ENCODE assay signal across 30 cellular contexts in genomic region chr1:18246543-18246942, GRCh38.
DNase-seq lines count a peak whose midpoint lies in the region; ATAC-seq and TF ChIP-seq lines count a peak whose summit lies in the region.
"Had no signal": no experiment of that assay in that cellular context is flagged by ENCODE, and none has a peak within 500 bp of the region (broad histone marks: within the 10 kb centered on the region; RNA-seq: fewer than 3 reads in every experiment).

No MANE protein-coding gene starts in this region.

- ATAC-seq in GM18502 (IDR thresholded peaks at IDR 0.05; ENCODE audit: poor library complexity, unreplicated experiment), result no peak
- ATAC-seq in HG03097 (IDR thresholded peaks at IDR 0.05; ENCODE audit: low FRiP score, unreplicated experiment), result no peak
- ATAC-seq: activated CD8-positive, alpha-beta memory T cell treated with anti-CD3 and anti-CD28 coated beads, Interleukin-2, amount 10 ng/mL, durations not matched to agents 7 days and 5 days; activated T-cell treated with anti-CD3 and anti-CD28 coated beads, Interleukin-2, amount 50 U/mL, for 72 hours; left lung had no signal

- no peak overlapping the region for H2AFZ ChIP-seq in neural progenitor cell (replicated peaks)
- H2AFZ ChIP-seq: hepatocyte had no signal

- H3K36me3 ChIP-seq in neural progenitor cell, result no peaks in the 10 kb centered on the region
- H3K36me3 ChIP-seq: colonic mucosa, left lung, SJCRH30 had no signal

- no peaks in the 10 kb centered on the region for H3K9me3 ChIP-seq in neural progenitor cell (ENCODE audit: low read depth)
- H3K9me3 ChIP-seq: colonic mucosa, SJCRH30 had no signal

- no peak overlapping the region for H3K4me2 ChIP-seq in neural progenitor cell
- H3K4me2 ChIP-seq: hepatocyte had no signal

- H3K4me3 ChIP-seq in neural progenitor cell, result no peak overlapping the region
- H3K4me3 ChIP-seq: colonic mucosa, hepatocyte, left lung, SJCRH30 had no signal

- no peaks in the 10 kb centered on the region for H3K27me3 ChIP-seq in neural progenitor cell
- H3K27me3 ChIP-seq: colonic mucosa had no signal

- H3K27me3 Mint-ChIP-seq in HFFc6 (ENCODE audit: insufficient read depth) (peaks cover 8% of the 10 kb centered on the region), neural progenitor cell (ENCODE audit: insufficient read depth, low read depth) (peaks cover 4% of the 10 kb centered on the region)
- H3K27me3 Mint-ChIP-seq: activated CD4-positive, alpha-beta T cell treated with anti-CD3 and anti-CD28 coated beads, Interleukin-2, amount 10 ng/mL, durations not matched to agents 24 days and 14 days; activated CD8-positive, alpha-beta memory T cell treated with anti-CD3 and anti-CD28 coated beads, Interleukin-2, amount 10 ng/mL, durations not matched to agents 7 days and 5 days had no signal

- H3K4me3 Mint-ChIP-seq in HFFc6 (no peak overlapping the region), neural progenitor cell (no peak overlapping the region)
- H3K4me3 Mint-ChIP-seq: activated CD4-positive, alpha-beta T cell treated with anti-CD3 and anti-CD28 coated beads, Interleukin-2, amount 10 ng/mL, durations not matched to agents 24 days and 14 days; activated CD8-positive, alpha-beta memory T cell treated with anti-CD3 and anti-CD28 coated beads, Interleukin-2, amount 10 ng/mL, durations not matched to agents 7 days and 5 days; activated naive CD4-positive, alpha-beta T cell treated with anti-CD3 and anti-CD28 coated beads, Interleukin-2, amount 10 ng/mL, durations not matched to agents 7 days and 5 days; activated T-cell treated with anti-CD3 and anti-CD28 coated beads, Interleukin-2, amount 50 U/mL, for 72 hours; CD8-positive, alpha-beta memory T cell had no signal

- H3K9ac ChIP-seq in neural progenitor cell, result no peak overlapping the region

- H3K27ac ChIP-seq in neural progenitor cell, result no peak overlapping the region
- H3K27ac ChIP-seq: colonic mucosa, hepatocyte, left lung, SJCRH30 had no signal

- H3K4me1 ChIP-seq in neural progenitor cell, result no peaks in the 10 kb centered on the region
- H3K4me1 ChIP-seq: colonic mucosa, left lung, SJCRH30 had no signal

- DNase-seq in DMS53 (lab: John Stamatoyannopoulos, UW) (peak; percentile 32), DMS53 treated with DMSO at 0.1 percent for 48 hours (lab: John Stamatoyannopoulos, UW; ENCODE audit: unreplicated experiment) (no peak), HFFc6 (no peak), RPMI8226 (peak; percentile 33), neural progenitor cell (ENCODE audit: low spot score) (no peak), T-helper 9 cell (no peak)
- DNase-seq: 8988T; activated CD4-positive, alpha-beta T cell treated with anti-CD3 and anti-CD28 coated beads, Interleukin-2, amount 10 ng/mL, durations not matched to agents 24 days and 14 days; activated CD8-positive, alpha-beta memory T cell treated with anti-CD3 and anti-CD28 coated beads, Interleukin-2, amount 10 ng/mL, durations not matched to agents 7 days and 5 days; activated naive CD4-positive, alpha-beta T cell treated with anti-CD3 and anti-CD28 coated beads, Interleukin-2, amount 10 ng/mL, durations not matched to agents 7 days and 5 days; activated T-cell treated with anti-CD3 and anti-CD28 coated beads, Interleukin-2, amount 50 U/mL, for 72 hours; AML-193; CD8-positive, alpha-beta memory T cell; colonic mucosa; DND-41; effector memory CD4-positive, alpha-beta T cell; foreskin fibroblast; GOT3; left lung; mesendoderm; NCI-H1417; NCI-H2081 treated with DMSO at 0.1 percent for 48 hours; NCI-H345; NCI-H774; nucleus accumbens; SJCRH30; trophoblast cell had no signal

- H3F3A ChIP-seq in neural progenitor cell (ENCODE audit: low read depth), result no peaks in the 10 kb centered on the region

- H3K9me3 Mint-ChIP-seq in HFFc6, result peaks cover 50% of the 10 kb centered on the region
- H3K9me3 Mint-ChIP-seq in neural progenitor cell, result no peaks in the 10 kb centered on the region
- H3K9me3 Mint-ChIP-seq: activated CD4-positive, alpha-beta T cell treated with anti-CD3 and anti-CD28 coated beads, Interleukin-2, amount 10 ng/mL, durations not matched to agents 24 days and 14 days; activated naive CD4-positive, alpha-beta T cell treated with anti-CD3 and anti-CD28 coated beads, Interleukin-2, amount 10 ng/mL, durations not matched to agents 7 days and 5 days had no signal

- H3K4me1 Mint-ChIP-seq in HFFc6 (ENCODE audit: low read depth) (no peaks in the 10 kb centered on the region), neural progenitor cell (peaks cover 5% of the 10 kb centered on the region)
- H3K4me1 Mint-ChIP-seq: activated CD4-positive, alpha-beta T cell treated with anti-CD3 and anti-CD28 coated beads, Interleukin-2, amount 10 ng/mL, durations not matched to agents 24 days and 14 days; activated CD8-positive, alpha-beta memory T cell treated with anti-CD3 and anti-CD28 coated beads, Interleukin-2, amount 10 ng/mL, durations not matched to agents 7 days and 5 days; activated naive CD4-positive, alpha-beta T cell treated with anti-CD3 and anti-CD28 coated beads, Interleukin-2, amount 10 ng/mL, durations not matched to agents 7 days and 5 days; CD8-positive, alpha-beta memory T cell had no signal

- no peaks in the 10 kb centered on the region for H3K79me2 ChIP-seq in neural progenitor cell (ENCODE audit: low read depth)
- H3K79me2 ChIP-seq: hepatocyte had no signal

- TF ChIP-seq CTCF in HFFc6 (IDR thresholded peaks at IDR 0.05), result peak; percentile 19; the same call in 1 of the 2 replicates
- peak; percentile 16 for TF ChIP-seq CTCF in neural progenitor cell (IDR thresholded peaks at IDR 0.05)

- H3K36me3 Mint-ChIP-seq in HFFc6 (ENCODE audit: low read depth), result peaks cover 9% of the 10 kb centered on the region; the same call in 1 of the 2 replicates
- H3K36me3 Mint-ChIP-seq in neural progenitor cell, result no peaks in the 10 kb centered on the region
- H3K36me3 Mint-ChIP-seq: activated CD8-positive, alpha-beta memory T cell treated with anti-CD3 and anti-CD28 coated beads, Interleukin-2, amount 10 ng/mL, durations not matched to agents 7 days and 5 days; activated naive CD4-positive, alpha-beta T cell treated with anti-CD3 and anti-CD28 coated beads, Interleukin-2, amount 10 ng/mL, durations not matched to agents 7 days and 5 days; CD8-positive, alpha-beta memory T cell had no signal

- H4K20me1 ChIP-seq in neural progenitor cell (ENCODE audit: low read depth), result no peaks in the 10 kb centered on the region

- H3K27ac Mint-ChIP-seq in HFFc6 (no peak overlapping the region), neural progenitor cell (no peak overlapping the region)
- H3K27ac Mint-ChIP-seq: activated CD4-positive, alpha-beta T cell treated with anti-CD3 and anti-CD28 coated beads, Interleukin-2, amount 10 ng/mL, durations not matched to agents 24 days and 14 days; activated CD8-positive, alpha-beta memory T cell treated with anti-CD3 and anti-CD28 coated beads, Interleukin-2, amount 10 ng/mL, durations not matched to agents 7 days and 5 days; activated naive CD4-positive, alpha-beta T cell treated with anti-CD3 and anti-CD28 coated beads, Interleukin-2, amount 10 ng/mL, durations not matched to agents 7 days and 5 days; activated T-cell treated with anti-CD3 and anti-CD28 coated beads, Interleukin-2, amount 50 U/mL, for 72 hours; CD8-positive, alpha-beta memory T cell had no signal

Comparison
In these comparisons a context has a peak if more than half of its experiments do, and no peak if none do; other contexts are left out.
1. DNase-seq: peak in DMS53 (single experiment) and RPMI8226 (single experiment); none in DMS53 treated with DMSO at 0.1 percent for 48 hours (single experiment), HFFc6 (single experiment), neural progenitor cell (single experiment) and T-helper 9 cell (single experiment).